Comparison of ENCODE assay signal across 6 cellular contexts in the genomic region with DNA sequence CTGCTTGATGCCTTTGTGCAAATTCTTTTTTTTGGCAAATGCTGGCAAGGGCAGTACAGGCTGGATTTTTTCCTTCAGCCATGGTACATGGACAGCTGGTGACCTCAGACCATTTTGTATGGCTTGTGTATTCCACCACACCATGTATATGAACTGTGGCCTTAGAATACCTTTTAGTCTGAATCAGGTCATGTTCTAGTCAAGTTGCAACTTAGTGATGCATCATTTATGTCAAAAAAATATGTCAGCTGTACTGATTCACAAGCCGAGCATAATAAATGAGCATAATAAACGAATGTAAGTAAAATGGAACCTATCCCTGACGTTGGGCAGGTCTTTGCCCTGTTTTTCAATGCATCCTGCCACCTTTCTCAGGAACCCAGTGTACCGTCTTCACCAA.
"Had no signal": no experiment of that assay in that cellular context is flagged by ENCODE, and none has a peak within 500 bp of the region (broad histone marks: within the 10 kb centered on the region; RNA-seq: fewer than 3 reads in every experiment).

No MANE protein-coding gene starts in this region.

- H3K4me3 ChIP-seq: GM23248, HAP-1, K562 had no signal

- DNase-seq: GM23248, GOT3, H7, IMR-90 had no signal

- H3K9me3 ChIP-seq: HAP-1 had no signal

- H3K4me1 ChIP-seq: HAP-1 had no signal

- ATAC-seq: K562 had no signal

- H3K36me3 ChIP-seq: HAP-1 had no signal

- H3K27ac ChIP-seq: GM23248 had no signal
